Comparison of ENCODE assay signal across 1 cellular context in genomic region chr6:35688605-35689322, GRCh38.
TF ChIP-seq lines count a peak whose summit lies in the region.

Gene FKBP5 (minus strand): TSS chr6:35688915. CDS start chr6:35642824, 46,091 bp downstream.

TF ChIP-seq in HEK293, 187 proteins besides CTCF, POLR2A, EP300 and RAD21 (continued from another document and continues in another):
- TF ChIP-seq, protein P1, sequence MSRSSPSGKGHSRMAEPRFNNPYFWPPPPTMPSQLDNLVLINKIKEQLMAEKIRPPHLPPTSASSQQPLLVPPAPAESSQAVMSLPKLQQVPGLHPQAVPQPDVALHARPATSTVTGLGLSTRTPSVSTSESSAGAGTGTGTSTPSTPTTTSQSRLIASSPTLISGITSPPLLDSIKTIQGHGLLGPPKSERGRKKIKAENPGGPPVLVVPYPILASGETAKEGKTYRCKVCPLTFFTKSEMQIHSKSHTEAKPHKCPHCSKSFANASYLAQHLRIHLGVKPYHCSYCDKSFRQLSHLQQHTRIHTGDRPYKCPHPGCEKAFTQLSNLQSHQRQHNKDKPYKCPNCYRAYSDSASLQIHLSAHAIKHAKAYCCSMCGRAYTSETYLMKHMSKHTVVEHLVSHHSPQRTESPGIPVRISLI (tag by site-specific recombination; IDR thresholded peaks at IDR 0.05) = no peak
- TF ChIP-seq ZBTB8A (tag by site-specific recombination; IDR thresholded peaks at IDR 0.05) (peak; percentile 97), GLI4 (tag by site-specific recombination; IDR thresholded peaks at IDR 0.05) (no peak), ZNF707 (tag by site-specific recombination; IDR thresholded peaks at IDR 0.05) (no peak), ZNF24 (tag by site-specific recombination; IDR thresholded peaks at IDR 0.05) (peak; percentile 48; the same call in 1 of the 2 replicates), SCRT2 (tag by site-specific recombination; IDR thresholded peaks at IDR 0.05) (no peak), MZF1 (tag by site-specific recombination; IDR thresholded peaks at IDR 0.05; ENCODE audit: borderline replicate concordance) (no peak), ZFP69B (tag by site-specific recombination; IDR thresholded peaks at IDR 0.05) (no peak), ZEB2 (tag by site-specific recombination; IDR thresholded peaks at IDR 0.05) (peak; percentile 57; the same call in 1 of the 2 replicates), ZNF433 (tag by site-specific recombination; IDR thresholded peaks at IDR 0.05; ENCODE audit: low read depth) (0 out of 2 replicates have a peak, but pooled peaks have one; percentile 1), ZNF610 (tag by site-specific recombination; IDR thresholded peaks at IDR 0.05; ENCODE audit: borderline replicate concordance) (no peak), ZNF549 (tag by site-specific recombination; IDR thresholded peaks at IDR 0.05) (no peak), ZNF580 (tag by site-specific recombination; IDR thresholded peaks at IDR 0.05) (no peak), ZNF140 (tag by site-specific recombination; IDR thresholded peaks at IDR 0.05) (no peak), ZNF555 (tag by site-specific recombination; conservative IDR thresholded peaks at IDR 0.05) (no peak), ZNF423 (tag by site-specific recombination; IDR thresholded peaks at IDR 0.05) (no peak), ZNF2 (tag by site-specific recombination; IDR thresholded peaks at IDR 0.05) (no peak), ZFP3 (tag by site-specific recombination; IDR thresholded peaks at IDR 0.05; ENCODE audit: low read depth) (no peak), ZFHX2 (tag by site-specific recombination; conservative IDR thresholded peaks at IDR 0.05) (peak; percentile 98), ZNF585B (tag by site-specific recombination; IDR thresholded peaks at IDR 0.05) (peak; percentile 57), ZNF157 (tag by site-specific recombination; IDR thresholded peaks at IDR 0.05) (no peak), ZNF175 (tag by site-specific recombination; IDR thresholded peaks at IDR 0.05) (no peak), ZNF571 (tag by site-specific recombination; IDR thresholded peaks at IDR 0.05) (no peak), ZNF529 (tag by site-specific recombination; IDR thresholded peaks at IDR 0.05; ENCODE audit: insufficient replicate concordance) (no peak), ZNF521 (tag by site-specific recombination; IDR thresholded peaks at IDR 0.05) (no peak), ZNF274 (IDR thresholded peaks at IDR 0.05; ENCODE audit: low read length) (no peak), ZNF274 (tag by site-specific recombination; IDR thresholded peaks at IDR 0.05; ENCODE audit: borderline replicate concordance) (no peak)
- TF ChIP-seq, protein P2, sequence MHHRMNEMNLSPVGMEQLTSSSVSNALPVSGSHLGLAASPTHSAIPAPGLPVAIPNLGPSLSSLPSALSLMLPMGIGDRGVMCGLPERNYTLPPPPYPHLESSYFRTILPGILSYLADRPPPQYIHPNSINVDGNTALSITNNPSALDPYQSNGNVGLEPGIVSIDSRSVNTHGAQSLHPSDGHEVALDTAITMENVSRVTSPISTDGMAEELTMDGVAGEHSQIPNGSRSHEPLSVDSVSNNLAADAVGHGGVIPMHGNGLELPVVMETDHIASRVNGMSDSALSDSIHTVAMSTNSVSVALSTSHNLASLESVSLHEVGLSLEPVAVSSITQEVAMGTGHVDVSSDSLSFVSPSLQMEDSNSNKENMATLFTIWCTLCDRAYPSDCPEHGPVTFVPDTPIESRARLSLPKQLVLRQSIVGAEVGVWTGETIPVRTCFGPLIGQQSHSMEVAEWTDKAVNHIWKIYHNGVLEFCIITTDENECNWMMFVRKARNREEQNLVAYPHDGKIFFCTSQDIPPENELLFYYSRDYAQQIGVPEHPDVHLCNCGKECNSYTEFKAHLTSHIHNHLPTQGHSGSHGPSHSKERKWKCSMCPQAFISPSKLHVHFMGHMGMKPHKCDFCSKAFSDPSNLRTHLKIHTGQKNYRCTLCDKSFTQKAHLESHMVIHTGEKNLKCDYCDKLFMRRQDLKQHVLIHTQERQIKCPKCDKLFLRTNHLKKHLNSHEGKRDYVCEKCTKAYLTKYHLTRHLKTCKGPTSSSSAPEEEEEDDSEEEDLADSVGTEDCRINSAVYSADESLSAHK (tag by site-specific recombination; IDR thresholded peaks at IDR 0.05) = no peak
- TF ChIP-seq, protein P3, sequence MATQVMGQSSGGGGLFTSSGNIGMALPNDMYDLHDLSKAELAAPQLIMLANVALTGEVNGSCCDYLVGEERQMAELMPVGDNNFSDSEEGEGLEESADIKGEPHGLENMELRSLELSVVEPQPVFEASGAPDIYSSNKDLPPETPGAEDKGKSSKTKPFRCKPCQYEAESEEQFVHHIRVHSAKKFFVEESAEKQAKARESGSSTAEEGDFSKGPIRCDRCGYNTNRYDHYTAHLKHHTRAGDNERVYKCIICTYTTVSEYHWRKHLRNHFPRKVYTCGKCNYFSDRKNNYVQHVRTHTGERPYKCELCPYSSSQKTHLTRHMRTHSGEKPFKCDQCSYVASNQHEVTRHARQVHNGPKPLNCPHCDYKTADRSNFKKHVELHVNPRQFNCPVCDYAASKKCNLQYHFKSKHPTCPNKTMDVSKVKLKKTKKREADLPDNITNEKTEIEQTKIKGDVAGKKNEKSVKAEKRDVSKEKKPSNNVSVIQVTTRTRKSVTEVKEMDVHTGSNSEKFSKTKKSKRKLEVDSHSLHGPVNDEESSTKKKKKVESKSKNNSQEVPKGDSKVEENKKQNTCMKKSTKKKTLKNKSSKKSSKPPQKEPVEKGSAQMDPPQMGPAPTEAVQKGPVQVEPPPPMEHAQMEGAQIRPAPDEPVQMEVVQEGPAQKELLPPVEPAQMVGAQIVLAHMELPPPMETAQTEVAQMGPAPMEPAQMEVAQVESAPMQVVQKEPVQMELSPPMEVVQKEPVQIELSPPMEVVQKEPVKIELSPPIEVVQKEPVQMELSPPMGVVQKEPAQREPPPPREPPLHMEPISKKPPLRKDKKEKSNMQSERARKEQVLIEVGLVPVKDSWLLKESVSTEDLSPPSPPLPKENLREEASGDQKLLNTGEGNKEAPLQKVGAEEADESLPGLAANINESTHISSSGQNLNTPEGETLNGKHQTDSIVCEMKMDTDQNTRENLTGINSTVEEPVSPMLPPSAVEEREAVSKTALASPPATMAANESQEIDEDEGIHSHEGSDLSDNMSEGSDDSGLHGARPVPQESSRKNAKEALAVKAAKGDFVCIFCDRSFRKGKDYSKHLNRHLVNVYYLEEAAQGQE (tag by site-specific recombination; IDR thresholded peaks at IDR 0.05) = no peak
- TF ChIP-seq, protein P4, sequence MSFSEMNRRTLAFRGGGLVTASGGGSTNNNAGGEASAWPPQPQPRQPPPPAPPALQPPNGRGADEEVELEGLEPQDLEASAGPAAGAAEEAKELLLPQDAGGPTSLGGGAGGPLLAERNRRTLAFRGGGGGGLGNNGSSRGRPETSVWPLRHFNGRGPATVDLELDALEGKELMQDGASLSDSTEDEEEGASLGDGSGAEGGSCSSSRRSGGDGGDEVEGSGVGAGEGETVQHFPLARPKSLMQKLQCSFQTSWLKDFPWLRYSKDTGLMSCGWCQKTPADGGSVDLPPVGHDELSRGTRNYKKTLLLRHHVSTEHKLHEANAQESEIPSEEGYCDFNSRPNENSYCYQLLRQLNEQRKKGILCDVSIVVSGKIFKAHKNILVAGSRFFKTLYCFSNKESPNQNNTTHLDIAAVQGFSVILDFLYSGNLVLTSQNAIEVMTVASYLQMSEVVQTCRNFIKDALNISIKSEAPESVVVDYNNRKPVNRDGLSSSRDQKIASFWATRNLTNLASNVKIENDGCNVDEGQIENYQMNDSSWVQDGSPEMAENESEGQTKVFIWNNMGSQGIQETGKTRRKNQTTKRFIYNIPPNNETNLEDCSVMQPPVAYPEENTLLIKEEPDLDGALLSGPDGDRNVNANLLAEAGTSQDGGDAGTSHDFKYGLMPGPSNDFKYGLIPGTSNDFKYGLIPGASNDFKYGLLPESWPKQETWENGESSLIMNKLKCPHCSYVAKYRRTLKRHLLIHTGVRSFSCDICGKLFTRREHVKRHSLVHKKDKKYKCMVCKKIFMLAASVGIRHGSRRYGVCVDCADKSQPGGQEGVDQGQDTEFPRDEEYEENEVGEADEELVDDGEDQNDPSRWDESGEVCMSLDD (tag by site-specific recombination; IDR thresholded peaks at IDR 0.05) = 0 out of 2 replicates have a peak, but pooled peaks have one; percentile 30
- TF ChIP-seq, protein P5, sequence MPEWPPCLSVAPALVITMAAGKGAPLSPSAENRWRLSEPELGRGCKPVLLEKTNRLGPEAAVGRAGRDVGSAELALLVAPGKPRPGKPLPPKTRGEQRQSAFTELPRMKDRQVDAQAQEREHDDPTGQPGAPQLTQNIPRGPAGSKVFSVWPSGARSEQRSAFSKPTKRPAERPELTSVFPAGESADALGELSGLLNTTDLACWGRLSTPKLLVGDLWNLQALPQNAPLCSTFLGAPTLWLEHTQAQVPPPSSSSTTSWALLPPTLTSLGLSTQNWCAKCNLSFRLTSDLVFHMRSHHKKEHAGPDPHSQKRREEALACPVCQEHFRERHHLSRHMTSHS (tag by site-specific recombination; IDR thresholded peaks at IDR 0.05) = no peak
- TF ChIP-seq, protein P6, sequence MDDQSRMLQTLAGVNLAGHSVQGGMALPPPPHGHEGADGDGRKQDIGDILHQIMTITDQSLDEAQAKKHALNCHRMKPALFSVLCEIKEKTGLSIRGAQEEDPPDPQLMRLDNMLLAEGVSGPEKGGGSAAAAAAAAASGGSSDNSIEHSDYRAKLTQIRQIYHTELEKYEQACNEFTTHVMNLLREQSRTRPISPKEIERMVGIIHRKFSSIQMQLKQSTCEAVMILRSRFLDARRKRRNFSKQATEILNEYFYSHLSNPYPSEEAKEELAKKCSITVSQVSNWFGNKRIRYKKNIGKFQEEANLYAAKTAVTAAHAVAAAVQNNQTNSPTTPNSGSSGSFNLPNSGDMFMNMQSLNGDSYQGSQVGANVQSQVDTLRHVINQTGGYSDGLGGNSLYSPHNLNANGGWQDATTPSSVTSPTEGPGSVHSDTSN (CRISPR knock-in tag; IDR thresholded peaks at IDR 0.05) = peak; percentile 92; the same call in 1 of the 2 replicates
- TF ChIP-seq, protein P7, sequence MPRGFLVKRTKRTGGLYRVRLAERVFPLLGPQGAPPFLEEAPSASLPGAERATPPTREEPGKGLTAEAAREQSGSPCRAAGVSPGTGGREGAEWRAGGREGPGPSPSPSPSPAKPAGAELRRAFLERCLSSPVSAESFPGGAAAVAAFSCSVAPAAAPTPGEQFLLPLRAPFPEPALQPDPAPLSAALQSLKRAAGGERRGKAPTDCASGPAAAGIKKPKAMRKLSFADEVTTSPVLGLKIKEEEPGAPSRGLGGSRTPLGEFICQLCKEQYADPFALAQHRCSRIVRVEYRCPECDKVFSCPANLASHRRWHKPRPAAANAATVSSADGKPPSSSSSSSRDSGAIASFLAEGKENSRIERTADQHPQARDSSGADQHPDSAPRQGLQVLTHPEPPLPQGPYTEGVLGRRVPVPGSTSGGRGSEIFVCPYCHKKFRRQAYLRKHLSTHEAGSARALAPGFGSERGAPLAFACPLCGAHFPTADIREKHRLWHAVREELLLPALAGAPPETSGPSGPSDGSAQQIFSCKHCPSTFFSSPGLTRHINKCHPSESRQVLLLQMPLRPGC (tag by site-specific recombination; IDR thresholded peaks at IDR 0.05) = no peak
- TF ChIP-seq, protein P8, sequence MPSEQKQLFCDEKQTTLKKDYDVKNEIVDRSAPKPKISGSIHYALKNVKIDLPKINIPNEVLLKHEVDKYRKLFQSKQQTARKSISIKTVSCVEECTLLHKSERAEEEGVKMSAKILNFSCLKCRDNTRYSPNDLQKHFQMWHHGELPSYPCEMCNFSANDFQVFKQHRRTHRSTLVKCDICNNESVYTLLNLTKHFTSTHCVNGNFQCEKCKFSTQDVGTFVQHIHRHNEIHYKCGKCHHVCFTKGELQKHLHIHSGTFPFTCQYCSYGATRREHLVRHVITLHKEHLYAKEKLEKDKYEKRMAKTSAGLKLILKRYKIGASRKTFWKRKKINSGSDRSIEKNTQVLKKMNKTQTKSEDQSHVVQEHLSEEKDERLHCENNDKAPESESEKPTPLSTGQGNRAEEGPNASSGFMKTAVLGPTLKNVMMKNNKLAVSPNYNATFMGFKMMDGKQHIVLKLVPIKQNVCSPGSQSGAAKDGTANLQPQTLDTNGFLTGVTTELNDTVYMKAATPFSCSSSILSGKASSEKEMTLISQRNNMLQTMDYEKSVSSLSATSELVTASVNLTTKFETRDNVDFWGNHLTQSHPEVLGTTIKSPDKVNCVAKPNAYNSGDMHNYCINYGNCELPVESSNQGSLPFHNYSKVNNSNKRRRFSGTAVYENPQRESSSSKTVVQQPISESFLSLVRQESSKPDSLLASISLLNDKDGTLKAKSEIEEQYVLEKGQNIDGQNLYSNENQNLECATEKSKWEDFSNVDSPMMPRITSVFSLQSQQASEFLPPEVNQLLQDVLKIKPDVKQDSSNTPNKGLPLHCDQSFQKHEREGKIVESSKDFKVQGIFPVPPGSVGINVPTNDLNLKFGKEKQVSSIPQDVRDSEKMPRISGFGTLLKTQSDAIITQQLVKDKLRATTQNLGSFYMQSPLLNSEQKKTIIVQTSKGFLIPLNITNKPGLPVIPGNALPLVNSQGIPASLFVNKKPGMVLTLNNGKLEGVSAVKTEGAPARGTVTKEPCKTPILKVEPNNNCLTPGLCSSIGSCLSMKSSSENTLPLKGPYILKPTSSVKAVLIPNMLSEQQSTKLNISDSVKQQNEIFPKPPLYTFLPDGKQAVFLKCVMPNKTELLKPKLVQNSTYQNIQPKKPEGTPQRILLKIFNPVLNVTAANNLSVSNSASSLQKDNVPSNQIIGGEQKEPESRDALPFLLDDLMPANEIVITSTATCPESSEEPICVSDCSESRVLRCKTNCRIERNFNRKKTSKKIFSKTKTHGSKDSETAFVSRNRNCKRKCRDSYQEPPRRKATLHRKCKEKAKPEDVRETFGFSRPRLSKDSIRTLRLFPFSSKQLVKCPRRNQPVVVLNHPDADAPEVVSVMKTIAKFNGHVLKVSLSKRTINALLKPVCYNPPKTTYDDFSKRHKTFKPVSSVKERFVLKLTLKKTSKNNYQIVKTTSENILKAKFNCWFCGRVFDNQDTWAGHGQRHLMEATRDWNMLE (tag by site-specific recombination; conservative IDR thresholded peaks at IDR 0.05; ENCODE audit: low read depth) = no peak
- TF ChIP-seq, protein P9, sequence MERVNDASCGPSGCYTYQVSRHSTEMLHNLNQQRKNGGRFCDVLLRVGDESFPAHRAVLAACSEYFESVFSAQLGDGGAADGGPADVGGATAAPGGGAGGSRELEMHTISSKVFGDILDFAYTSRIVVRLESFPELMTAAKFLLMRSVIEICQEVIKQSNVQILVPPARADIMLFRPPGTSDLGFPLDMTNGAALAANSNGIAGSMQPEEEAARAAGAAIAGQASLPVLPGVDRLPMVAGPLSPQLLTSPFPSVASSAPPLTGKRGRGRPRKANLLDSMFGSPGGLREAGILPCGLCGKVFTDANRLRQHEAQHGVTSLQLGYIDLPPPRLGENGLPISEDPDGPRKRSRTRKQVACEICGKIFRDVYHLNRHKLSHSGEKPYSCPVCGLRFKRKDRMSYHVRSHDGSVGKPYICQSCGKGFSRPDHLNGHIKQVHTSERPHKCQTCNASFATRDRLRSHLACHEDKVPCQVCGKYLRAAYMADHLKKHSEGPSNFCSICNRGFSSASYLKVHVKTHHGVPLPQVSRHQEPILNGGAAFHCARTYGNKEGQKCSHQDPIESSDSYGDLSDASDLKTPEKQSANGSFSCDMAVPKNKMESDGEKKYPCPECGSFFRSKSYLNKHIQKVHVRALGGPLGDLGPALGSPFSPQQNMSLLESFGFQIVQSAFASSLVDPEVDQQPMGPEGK (tag by site-specific recombination; IDR thresholded peaks at IDR 0.05) = peak; percentile 93
